In genomic region chr13:99495478-99496321, GRCh38 we compare ENCODE assay signal across 8 cellular contexts. TPM values are rescaled to one million over a fixed set of nuclear protein-coding genes. Genes with fewer than 3 reads are reported as not detected.
DNase-seq lines count a peak whose midpoint lies in the region; ATAC-seq and TF ChIP-seq lines count a peak whose summit lies in the region.

No MANE protein-coding gene starts in this region.

- H3K36me3 Mint-ChIP-seq in nephron progenitor cell (ENCODE audit: low read depth): peaks cover 9% of the 10 kb centered on the region

- peaks cover 13% of the 10 kb centered on the region for H3K27me3 Mint-ChIP-seq in nephron progenitor cell (ENCODE audit: low read depth, poor library complexity)

- H3K4me3 Mint-ChIP-seq in nephron progenitor cell: peak overlapping the region; percentile 7

- no peak overlapping the region for H3K27ac Mint-ChIP-seq in nephron progenitor cell

- H3K4me1 Mint-ChIP-seq in nephron progenitor cell: peaks cover 22% of the 10 kb centered on the region

- TF ChIP-seq CTCF in BE2C (IDR thresholded peaks at IDR 0.05; ENCODE audit: low read depth, low read length) (no peak), adrenal gland (IDR thresholded peaks at IDR 0.05) (no peak), nephron progenitor cell (IDR thresholded peaks at IDR 0.05) (no peak)

- intact Hi-C loops in adrenal gland (cut with DNase I): no loop called here

- TF ChIP-seq POLR2A in adrenal gland (IDR thresholded peaks at IDR 0.05): no peak

- no peaks in the 10 kb centered on the region for H3K9me3 ChIP-seq in BE2C
- no peaks in the 10 kb centered on the region for H3K9me3 ChIP-seq in adrenal gland (replicated peaks in 1 of 3)

- DNase-seq in BE2C (no peak), adrenal gland (peak in 1 of 7 donors; percentile 17), nephron progenitor cell (no peak), nucleus accumbens (lab: John Stamatoyannopoulos, UW) (no peak)

- H3K36me3 ChIP-seq in BE2C: no peaks in the 10 kb centered on the region
- no peaks in the 10 kb centered on the region for H3K36me3 ChIP-seq in adrenal gland (replicated peaks in 1 of 2)

- H3K27ac ChIP-seq in adrenal gland: peak overlapping the region; percentile 23 to 90 (median 83)

- peaks cover 37% of the 10 kb centered on the region for H3K9me3 Mint-ChIP-seq in nephron progenitor cell

- ATAC-seq in HG03066 (IDR thresholded peaks at IDR 0.05; ENCODE audit: low read depth, unreplicated experiment) (peak; percentile 36), HG03135 (IDR thresholded peaks at IDR 0.05; ENCODE audit: unreplicated experiment) (no peak), HG02852 (IDR thresholded peaks at IDR 0.05; ENCODE audit: unreplicated experiment) (no peak), GM21619 (IDR thresholded peaks at IDR 0.05; ENCODE audit: unreplicated experiment) (no peak)

- H3K27me3 ChIP-seq in BE2C (no peaks in the 10 kb centered on the region), adrenal gland (no peaks in the 10 kb centered on the region)

- H3K4me1 ChIP-seq in BE2C (no peaks in the 10 kb centered on the region), adrenal gland (replicated peaks in 1 of 2) (peaks cover 15 to 25% of the 10 kb centered on the region in 2 donors)

- H3K4me3 ChIP-seq in BE2C (ENCODE audit: low read depth, low read length) (peak overlapping the region; percentile 32), adrenal gland (peak overlapping the region in 2 of 4 donors; percentile 15 to 67)

- 65 to 74% (median 72%) methylated on average over 10 of the region's 10 CpGs for WGBS in adrenal gland, 4 donors

RNA-seq across cellular contexts. Expression of gene TM9SF2, which starts 5.6 kb away (rescaled TPM):
- 71.3 TPM for polyA plus RNA-seq in BE2C (2012; ENCODE audit: insufficient read depth, insufficient read length, low read depth)
- total RNA-seq in adrenal gland: 100 to 1,000 TPM; 100 to 144 (median 113) TPM
- polyA plus RNA-seq in adrenal gland: 100 to 1,000 TPM in 1 of 3 donors, 10 to 100 TPM in 2; 22.7 to 146 (median 29.9) TPM
